25 cellular contexts compared by ENCODE assay signal in genomic region chr10:1563028-1563427, GRCh38.
"Had no signal": no experiment of that assay in that cellular context is flagged by ENCODE, and none has a peak within 500 bp of the region (broad histone marks: within the 10 kb centered on the region; RNA-seq: fewer than 3 reads in every experiment).

No MANE protein-coding gene starts in this region.

- H3K4me3 Mint-ChIP-seq: endodermal cell; memory B cell; mesothelial cell of epicardium; naive B cell; nephron progenitor cell; stimulated activated effector memory CD8-positive, alpha-beta T cell treated with anti-CD3 and anti-CD28 coated beads, Interleukin-12 subunit alpha, Interleukin-12 subunit beta, amount 100 ng/mL, for 72 hours; type B pancreatic cell had no signal

- H3K79me2 ChIP-seq: parathyroid adenoma had no signal

- H3K4me3 ChIP-seq: gastrocnemius medialis, lung, mucosa of descending colon, prostate gland, right atrium auricular region, stomach, thyroid gland had no signal

- H3K36me3 Mint-ChIP-seq: memory B cell; mesothelial cell of epicardium; stimulated activated effector memory CD8-positive, alpha-beta T cell treated with anti-CD3 and anti-CD28 coated beads, Interleukin-12 subunit alpha, Interleukin-12 subunit beta, amount 100 ng/mL, for 72 hours; type B pancreatic cell had no signal

- H3K4me1 ChIP-seq: gastrocnemius medialis, prostate gland, right atrium auricular region, thyroid gland had no signal

- H3K27me3 ChIP-seq: right atrium auricular region, thyroid gland had no signal

- H3K27ac Mint-ChIP-seq: endodermal cell; memory B cell; mesothelial cell of epicardium; nephron progenitor cell; stimulated activated effector memory CD8-positive, alpha-beta T cell treated with anti-CD3 and anti-CD28 coated beads, Interleukin-12 subunit alpha, Interleukin-12 subunit beta, amount 100 ng/mL, for 72 hours; type B pancreatic cell had no signal

- H3K36me3 ChIP-seq: gastrocnemius medialis, prostate gland, right atrium auricular region, stomach, thyroid gland had no signal

- H3K9me3 Mint-ChIP-seq: endodermal cell; memory B cell; mesothelial cell of epicardium; naive B cell; nephron progenitor cell; stimulated activated effector memory CD8-positive, alpha-beta T cell treated with anti-CD3 and anti-CD28 coated beads, Interleukin-12 subunit alpha, Interleukin-12 subunit beta, amount 100 ng/mL, for 72 hours; type B pancreatic cell had no signal

- ATAC-seq: esophagus mucosa; gastrocnemius medialis; mucosa of descending colon; sciatic nerve; stimulated activated effector memory CD8-positive, alpha-beta T cell treated with anti-CD3 and anti-CD28 coated beads, Interleukin-12 subunit alpha, Interleukin-12 subunit beta, amount 100 ng/mL, for 72 hours had no signal

- H3K9me3 ChIP-seq: gastrocnemius medialis, mucosa of descending colon, prostate gland, right atrium auricular region, stomach, thyroid gland had no signal

- DNase-seq: cerebellar nuclear complex; effector CD8-positive, alpha-beta T cell; endodermal cell; foreskin fibroblast; gastrocnemius medialis; mucosa of descending colon; naive B cell; nephron progenitor cell; occipital lobe; stimulated activated CD4-positive, alpha-beta T cell treated with anti-CD3 and anti-CD28 coated beads, Interleukin-2, amount 100 ng/mL, for 24 hours; stimulated activated CD4-positive, alpha-beta T cell treated with anti-CD3 and anti-CD28 coated beads, Interleukin-4, amount 100 ng/mL, for 24 hours; stimulated activated naive CD4-positive, alpha-beta T cell treated with Interleukin-2 at 50 U/mL for 16 hours; stomach; thyroid gland had no signal

- H3K9ac ChIP-seq: parathyroid adenoma had no signal

- H3K27ac ChIP-seq: epithelial cell of prostate, gastrocnemius medialis, prostate gland, right atrium auricular region, stomach, thyroid gland had no signal
